Comparison of ENCODE assay signal across 1 cellular context in the genomic region with DNA sequence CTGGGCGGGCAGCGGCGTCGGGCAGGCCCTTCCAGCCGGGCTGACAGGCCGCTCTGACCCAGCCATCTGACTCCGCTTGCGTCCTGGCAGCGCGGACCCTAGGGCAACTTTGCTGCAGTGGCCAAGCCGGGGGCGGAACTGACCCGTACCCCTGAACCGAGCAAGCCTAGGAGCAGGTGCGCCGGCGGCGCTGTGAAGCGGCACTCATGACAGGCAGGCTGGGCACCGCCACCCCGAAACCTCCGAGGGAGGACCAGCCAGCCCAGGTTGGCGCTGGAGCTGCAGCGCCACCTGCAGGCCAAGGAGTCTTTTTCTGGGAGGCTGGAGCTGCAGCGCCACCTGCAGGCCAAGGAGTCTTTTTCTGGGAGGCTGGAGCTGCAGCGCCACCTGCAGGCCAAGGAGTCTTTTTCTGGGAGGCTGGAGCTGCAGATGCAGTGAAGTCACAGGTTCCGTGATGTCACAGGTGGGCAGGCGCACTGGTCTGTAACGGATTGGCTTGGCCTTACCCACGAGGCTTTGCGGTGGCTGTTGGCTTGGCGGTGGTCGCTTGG.
TF ChIP-seq lines count a peak whose summit lies in the region.

A gene with protein sequence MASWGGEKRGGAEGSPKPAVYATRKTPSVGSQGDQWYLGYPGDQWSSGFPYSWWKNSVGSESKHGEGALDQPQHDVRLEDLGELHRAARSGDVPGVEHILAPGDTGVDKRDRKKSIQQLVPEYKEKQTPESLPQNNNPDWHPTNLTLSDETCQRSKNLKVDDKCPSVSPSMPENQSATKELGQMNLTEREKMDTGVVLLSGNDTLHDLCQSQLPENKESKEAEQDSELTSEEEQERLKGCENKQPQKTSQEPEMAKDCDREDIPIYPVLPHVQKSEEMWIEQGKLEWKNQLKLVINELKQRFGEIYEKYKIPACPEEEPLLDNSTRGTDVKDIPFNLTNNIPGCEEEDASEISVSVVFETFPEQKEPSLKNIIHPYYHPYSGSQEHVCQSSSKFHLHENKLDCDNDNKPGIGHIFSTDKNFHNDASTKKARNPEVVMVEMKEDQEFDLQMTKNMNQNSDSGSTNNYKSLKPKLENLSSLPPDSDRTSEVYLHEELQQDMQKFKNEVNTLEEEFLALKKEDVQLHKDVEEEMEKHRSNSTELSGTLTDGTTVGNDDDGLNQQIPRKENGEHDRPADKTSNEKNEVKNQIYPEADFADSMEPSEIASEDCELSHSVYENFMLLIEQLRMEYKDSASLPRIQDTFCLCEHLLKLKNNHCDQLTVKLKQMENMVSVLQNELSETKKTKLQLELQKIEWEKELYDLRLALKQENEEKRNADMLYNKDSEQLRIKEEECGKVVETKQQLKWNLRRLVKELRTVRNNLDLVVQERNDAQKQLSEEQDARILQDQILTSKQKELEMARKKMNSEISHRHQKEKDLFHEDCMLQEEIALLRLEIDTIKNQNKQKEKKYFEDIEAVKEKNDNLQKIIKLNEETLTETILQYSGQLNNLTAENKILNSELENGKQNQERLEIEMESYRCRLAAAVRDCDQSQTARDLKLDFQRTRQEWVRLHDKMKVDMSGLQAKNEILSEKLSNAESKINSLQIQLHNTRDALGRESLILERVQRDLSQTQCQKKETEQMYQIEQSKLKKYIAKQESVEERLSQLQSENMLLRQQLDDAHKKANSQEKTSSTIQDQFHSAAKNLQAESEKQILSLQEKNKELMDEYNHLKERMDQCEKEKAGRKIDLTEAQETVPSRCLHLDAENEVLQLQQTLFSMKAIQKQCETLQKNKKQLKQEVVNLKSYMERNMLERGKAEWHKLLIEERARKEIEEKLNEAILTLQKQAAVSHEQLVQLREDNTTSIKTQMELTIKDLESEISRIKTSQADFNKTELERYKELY (N-terminal part only) (plus strand): TSS at position 511 of the 551 bp plus-strand sequence. CDS start 160 bp downstream, outside the sequence.

TF ChIP-seq in WTC11, 78 proteins besides CTCF, POLR2A, EP300 and RAD21:
- TF ChIP-seq, protein P1, sequence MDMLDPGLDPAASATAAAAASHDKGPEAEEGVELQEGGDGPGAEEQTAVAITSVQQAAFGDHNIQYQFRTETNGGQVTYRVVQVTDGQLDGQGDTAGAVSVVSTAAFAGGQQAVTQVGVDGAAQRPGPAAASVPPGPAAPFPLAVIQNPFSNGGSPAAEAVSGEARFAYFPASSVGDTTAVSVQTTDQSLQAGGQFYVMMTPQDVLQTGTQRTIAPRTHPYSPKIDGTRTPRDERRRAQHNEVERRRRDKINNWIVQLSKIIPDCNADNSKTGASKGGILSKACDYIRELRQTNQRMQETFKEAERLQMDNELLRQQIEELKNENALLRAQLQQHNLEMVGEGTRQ (CRISPR knock-in tag; IDR thresholded peaks at IDR 0.05): 0 out of 2 replicates have a peak, but pooled peaks have one; percentile 7
- TF ChIP-seq, protein P2, sequence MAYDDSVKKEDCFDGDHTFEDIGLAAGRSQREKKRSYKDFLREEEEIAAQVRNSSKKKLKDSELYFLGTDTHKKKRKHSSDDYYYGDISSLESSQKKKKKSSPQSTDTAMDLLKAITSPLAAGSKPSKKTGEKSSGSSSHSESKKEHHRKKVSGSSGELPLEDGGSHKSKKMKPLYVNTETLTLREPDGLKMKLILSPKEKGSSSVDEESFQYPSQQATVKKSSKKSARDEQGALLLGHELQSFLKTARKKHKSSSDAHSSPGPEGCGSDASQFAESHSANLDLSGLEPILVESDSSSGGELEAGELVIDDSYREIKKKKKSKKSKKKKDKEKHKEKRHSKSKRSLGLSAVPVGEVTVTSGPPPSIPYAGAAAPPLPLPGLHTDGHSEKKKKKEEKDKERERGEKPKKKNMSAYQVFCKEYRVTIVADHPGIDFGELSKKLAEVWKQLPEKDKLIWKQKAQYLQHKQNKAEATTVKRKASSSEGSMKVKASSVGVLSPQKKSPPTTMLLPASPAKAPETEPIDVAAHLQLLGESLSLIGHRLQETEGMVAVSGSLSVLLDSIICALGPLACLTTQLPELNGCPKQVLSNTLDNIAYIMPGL (CRISPR knock-in tag; IDR thresholded peaks at IDR 0.05): peak; percentile 75; the same call in 1 of the 2 replicates
TF ChIP-seq in WTC11: peak in this region for 2; not testable (repeated sequence) for 76.
